ENCODE assay signal across 19 cellular contexts in genomic region chr2:2564300-2565085, GRCh38.
DNase-seq lines count a peak whose midpoint lies in the region; ATAC-seq lines count a peak whose summit lies in the region.
"Had no signal": no experiment of that assay in that cellular context is flagged by ENCODE, and none has a peak within 500 bp of the region (broad histone marks: within the 10 kb centered on the region; RNA-seq: fewer than 3 reads in every experiment).

No MANE protein-coding gene starts in this region.

- H3K27ac Mint-ChIP-seq in activated T-helper 2 cell treated with anti-CD3 and anti-CD28 coated beads, Interferon-gamma antibody, Interleukin-2, Interleukin-4, amounts not matched to agents 10 μg/mL and 5 μg/mL and 100 μg/mL, durations not matched to agents 14 hours and 24 hours and 36 hours, result no peak overlapping the region
- H3K27ac Mint-ChIP-seq: IgD-negative memory B cell had no signal

- intact Hi-C loops in cardiac septum (cut with DNase I) (no loop called here), left cardiac atrium (cut with DNase I) (no loop called here)
- intact Hi-C loops in activated T-helper 2 cell treated with anti-CD3 and anti-CD28 coated beads, Interferon-gamma antibody, Interleukin-2, Interleukin-4, amounts not matched to agents 10 μg/mL and 5 μg/mL and 100 μg/mL, durations not matched to agents 14 hours and 24 hours and 36 hours (cut with micrococcal nuclease), result no loop called here

- no peaks in the 10 kb centered on the region for H3K36me3 Mint-ChIP-seq in activated T-helper 2 cell treated with anti-CD3 and anti-CD28 coated beads, Interferon-gamma antibody, Interleukin-2, Interleukin-4, amounts not matched to agents 10 μg/mL and 5 μg/mL and 100 μg/mL, durations not matched to agents 14 hours and 24 hours and 36 hours (ENCODE audit: low read depth)
- H3K36me3 Mint-ChIP-seq: IgD-negative memory B cell had no signal

- H3K4me1 Mint-ChIP-seq in activated T-helper 2 cell treated with anti-CD3 and anti-CD28 coated beads, Interferon-gamma antibody, Interleukin-2, Interleukin-4, amounts not matched to agents 10 μg/mL and 5 μg/mL and 100 μg/mL, durations not matched to agents 14 hours and 24 hours and 36 hours (ENCODE audit: low read depth), result no peaks in the 10 kb centered on the region
- H3K4me1 Mint-ChIP-seq: IgD-negative memory B cell had no signal

- H3K4me3 Mint-ChIP-seq in activated T-helper 2 cell treated with anti-CD3 and anti-CD28 coated beads, Interferon-gamma antibody, Interleukin-2, Interleukin-4, amounts not matched to agents 10 μg/mL and 5 μg/mL and 100 μg/mL, durations not matched to agents 14 hours and 24 hours and 36 hours (ENCODE audit: low read depth), result no peak overlapping the region
- H3K4me3 Mint-ChIP-seq: IgD-negative memory B cell had no signal

- H3K36me3 ChIP-seq in iPS-15b (ENCODE audit: control insufficient read depth, insufficient read depth, low read length), result no peaks in the 10 kb centered on the region
- H3K36me3 ChIP-seq: MG63 had no signal

- H3K27me3 ChIP-seq in iPS-15b (ENCODE audit: control insufficient read depth, insufficient read depth, low read length), result no peaks in the 10 kb centered on the region
- H3K27me3 ChIP-seq: MG63 had no signal

- no peaks in the 10 kb centered on the region for H3K27me3 Mint-ChIP-seq in activated T-helper 2 cell treated with anti-CD3 and anti-CD28 coated beads, Interferon-gamma antibody, Interleukin-2, Interleukin-4, amounts not matched to agents 10 μg/mL and 5 μg/mL and 100 μg/mL, durations not matched to agents 14 hours and 24 hours and 36 hours (ENCODE audit: low read depth)
- H3K27me3 Mint-ChIP-seq: IgD-negative memory B cell had no signal

- H3K4me1 ChIP-seq in iPS-15b (ENCODE audit: control insufficient read depth, insufficient read depth, low read length), result peaks cover 4% of the 10 kb centered on the region

- peak; percentile 39 for DNase-seq in cardiac septum (ENCODE audit: low spot score)
- no peak for DNase-seq in left cardiac atrium
- DNase-seq in NCI-H2171 treated with DMSO at 0.1 percent for 48 hours (lab: John Stamatoyannopoulos, UW), result peak; percentile 94
- DNase-seq in activated CD4-positive, alpha-beta T cell treated with anti-CD3 and anti-CD28 coated beads for 48 hours, result no peak
- no peak for DNase-seq in activated T-helper 2 cell treated with anti-CD3 and anti-CD28 coated beads, Interferon-gamma antibody, Interleukin-2, Interleukin-4, amounts not matched to agents 10 μg/mL and 5 μg/mL and 100 μg/mL, durations not matched to agents 14 hours and 24 hours and 36 hours (ENCODE audit: low spot score)
- DNase-seq in NCI-H1694 treated with DMSO at 0.1 percent for 48 hours (lab: John Stamatoyannopoulos, UW), result no peak
- DNase-seq in T-helper 2 cell, result no peak
- DNase-seq: activated naive CD4-positive, alpha-beta T cell treated with Interleukin-2 at 50 U/mL for 16 hours; anterior cingulate cortex; cerebellar nuclear complex; DMS 273 treated with DMSO at 0.1 percent for 48 hours; GF-D8; MG63; mucosa of descending colon; NCI-H2081; stimulated activated CD4-positive, alpha-beta T cell treated with anti-CD3 and anti-CD28 coated beads, Interleukin-12 subunit alpha, Interleukin-12 subunit beta, amount 100 ng/mL, for 4 hours had no signal

- no peaks in the 10 kb centered on the region for H3K9me3 ChIP-seq in iPS-15b (ENCODE audit: control insufficient read depth, insufficient read depth, low read length)
- H3K9me3 ChIP-seq: MG63 had no signal

- no peaks in the 10 kb centered on the region for H3K9me3 Mint-ChIP-seq in activated T-helper 2 cell treated with anti-CD3 and anti-CD28 coated beads, Interferon-gamma antibody, Interleukin-2, Interleukin-4, amounts not matched to agents 10 μg/mL and 5 μg/mL and 100 μg/mL, durations not matched to agents 14 hours and 24 hours and 36 hours

- H3K4me3 ChIP-seq in iPS-15b (ENCODE audit: low read depth, low read length), result peak overlapping the region; percentile 8
- H3K4me3 ChIP-seq: MG63, mucosa of descending colon had no signal

- no peak overlapping the region for H3K9ac ChIP-seq in iPS-15b (ENCODE audit: low read depth, low read length)

- ATAC-seq in left cardiac atrium, result no peak
- ATAC-seq: left lobe of liver, mucosa of descending colon had no signal

Comparison
In these comparisons a context has a peak if more than half of its experiments do, and no peak if none do; other contexts are left out.
1. DNase-seq: peak in cardiac septum (single experiment) and NCI-H2171 treated with DMSO at 0.1 percent for 48 hours (single experiment); none in left cardiac atrium (single experiment), activated CD4-positive, alpha-beta T cell treated with anti-CD3 and anti-CD28 coated beads for 48 hours (single experiment), activated T-helper 2 cell treated with anti-CD3 and anti-CD28 coated beads, Interferon-gamma antibody, Interleukin-2, Interleukin-4, amounts not matched to agents 10 μg/mL and 5 μg/mL and 100 μg/mL, durations not matched to agents 14 hours and 24 hours and 36 hours (single experiment), NCI-H1694 treated with DMSO at 0.1 percent for 48 hours (single experiment) and T-helper 2 cell (0 of 5).